ENCODE assay signal across 8 cellular contexts in genomic region chr5:132820162-132820754, GRCh38. TPM values are rescaled to one million over a fixed set of nuclear protein-coding genes. Genes with fewer than 3 reads are reported as not detected.
DNase-seq lines count a peak whose midpoint lies in the region; ATAC-seq and TF ChIP-seq lines count a peak whose summit lies in the region.

No MANE protein-coding gene starts in this region.

- H3K4me1 Mint-ChIP-seq in activated naive CD8-positive, alpha-beta T cell treated with anti-CD3 and anti-CD28 coated beads, Interleukin-2, amount 50 U/mL, for 24 hours, result peaks cover 11% of the 10 kb centered on the region

- TF ChIP-seq CTCF in HEK293 (tag by site-specific recombination; IDR thresholded peaks at IDR 0.05) (peak; percentile 83), psoas muscle (IDR thresholded peaks at IDR 0.05) (peak; percentile 92)

- H3K9me3 Mint-ChIP-seq in activated naive CD8-positive, alpha-beta T cell treated with anti-CD3 and anti-CD28 coated beads, Interleukin-2, amount 50 U/mL, for 24 hours, result no peaks in the 10 kb centered on the region

- H3K27ac Mint-ChIP-seq in activated naive CD8-positive, alpha-beta T cell treated with anti-CD3 and anti-CD28 coated beads, Interleukin-2, amount 50 U/mL, for 24 hours, result no peak overlapping the region

- no peak overlapping the region for H3K27ac ChIP-seq in HEK293 (ENCODE audit: extremely low read depth, low read depth, low read length)
- H3K27ac ChIP-seq in psoas muscle, result no peak overlapping the region
- no peak overlapping the region for H3K27ac ChIP-seq in aorta (ENCODE audit: low read depth in 1 of 2, low read length in 2 of 2)

- peak; percentile 90 for ATAC-seq in activated naive CD8-positive, alpha-beta T cell treated with anti-CD3 and anti-CD28 coated beads, Interleukin-2, amount 50 U/mL, for 24 hours
- ATAC-seq in Right ventricle myocardium superior (ENCODE audit: poor library complexity), result peak; percentile 88
- peak; percentile 85 to 95 (median 89) for ATAC-seq in psoas muscle
- ATAC-seq in aorta (ENCODE audit: low FRiP score), result peak; percentile 87

- H3K27me3 ChIP-seq in psoas muscle (ENCODE audit: insufficient read depth in 3 of 3, low read length in 2 of 3) (peaks cover 0 to 15% (median 0%) of the 10 kb centered on the region in 3 donors), aorta (ENCODE audit: control insufficient read depth in 1 of 2, insufficient read depth in 2 of 2, low read length in 1 of 2) (no peaks in the 10 kb centered on the region)

- intact Hi-C loops in Right ventricle myocardium superior (cut with DNase I), result loop anchor here (10.0 kb wide), 1 partner anchor 315 kb away; no protein-coding TSS in a partner anchor
- intact Hi-C loops in psoas muscle (cut with DNase I), result loop anchor here in 1 of 2 donors (5.0 kb wide), 2 partner anchors 163 to 293 kb away; partner anchors contain the start of gene IL13
- intact Hi-C loops in aorta (cut with DNase I), result loop anchor here (2.0 to 5.0 kb wide), 2 partner anchors 65 to 68 kb away; no protein-coding TSS in a partner anchor

- peaks cover 6% of the 10 kb centered on the region for H3K4me1 ChIP-seq in HEK293 (ENCODE audit: control insufficient read depth, insufficient read depth, low read length)
- H3K4me1 ChIP-seq in psoas muscle, result no peaks in the 10 kb centered on the region
- no peaks in the 10 kb centered on the region for H3K4me1 ChIP-seq in aorta (ENCODE audit: control insufficient read depth in 1 of 2, insufficient read depth in 2 of 2, low read length in 2 of 2)

- 26 to 30% (median 26%) methylated on average over 15 of the region's 15 CpGs for WGBS in psoas muscle, 3 donors
- WGBS in aorta, 2 donors, result 21 to 29% methylated on average over 15 of the region's 15 CpGs

- no peaks in the 10 kb centered on the region for H3K36me3 Mint-ChIP-seq in activated naive CD8-positive, alpha-beta T cell treated with anti-CD3 and anti-CD28 coated beads, Interleukin-2, amount 50 U/mL, for 24 hours (ENCODE audit: low read depth)

- POLR2A ChIA-PET in HEK293 (lab: Yijun Ruan, JAX), result interaction anchor here (0.6 to 1.2 kb wide), 12 partner anchors 8 to 293 kb away, joined by 3 to 12 read pairs (median 4); partner anchors contain the start of genes CCNI2, GDF9, KIF3A and UQCRQ

- CTCF ChIA-PET in HEK293 (lab: Yijun Ruan, JAX), result interaction anchor here (0.5 to 6.7 kb wide), 50 partner anchors 8 to 1468 kb away, joined by 3 to 58 read pairs (median 4); partner anchors contain the start of genes CCNI2, SHROOM1 and SLC22A4

- peaks cover 0 to 24% of the 10 kb centered on the region in 2 experiments; a peak in 1 of 3 replicates for H3K36me3 ChIP-seq in HEK293 (ENCODE audit: control insufficient read depth in 2 of 2, insufficient read depth in 1 of 2, low read length in 2 of 2)
- no peaks in the 10 kb centered on the region for H3K36me3 ChIP-seq in psoas muscle (ENCODE audit: insufficient read depth in 1 of 2, low read depth in 1 of 2)
- H3K36me3 ChIP-seq in aorta (ENCODE audit: control insufficient read depth in 1 of 2, insufficient read depth in 2 of 2, low read length in 1 of 2), result no peaks in the 10 kb centered on the region

- peaks cover 50% of the 10 kb centered on the region for H3K27me3 Mint-ChIP-seq in activated naive CD8-positive, alpha-beta T cell treated with anti-CD3 and anti-CD28 coated beads, Interleukin-2, amount 50 U/mL, for 24 hours

- H3K4me3 Mint-ChIP-seq in activated naive CD8-positive, alpha-beta T cell treated with anti-CD3 and anti-CD28 coated beads, Interleukin-2, amount 50 U/mL, for 24 hours, result peak overlapping the region; percentile 34

- H3K9me3 ChIP-seq in HEK293 (ENCODE audit: control insufficient read depth, insufficient read depth, low read depth, low read length) (no peaks in the 10 kb centered on the region), psoas muscle (no peaks in the 10 kb centered on the region), aorta (ENCODE audit: control insufficient read depth, low read length) (no peaks in the 10 kb centered on the region)

- no peak overlapping the region for H3K4me3 ChIP-seq in HEK293 (ENCODE audit: low read depth, low read length)
- H3K4me3 ChIP-seq in psoas muscle, result no peak overlapping the region
- no peak overlapping the region for H3K4me3 ChIP-seq in aorta (ENCODE audit: low read length in 2 of 2)

- DNase-seq in EL (peak; percentile 87), NCI-H1105 (lab: John Stamatoyannopoulos, UW) (peak; percentile 34), SW480 (ENCODE audit: low spot score) (peak; percentile 93), Right ventricle myocardium superior (peak; percentile 93), psoas muscle (peak; percentile 89 to 93), aorta (peak; percentile 95 to 96)
- DNase-seq in activated naive CD8-positive, alpha-beta T cell treated with anti-CD3 and anti-CD28 coated beads, Interleukin-2, amount 50 U/mL, for 24 hours, result peak; percentile 94

TF ChIP-seq in HEK293, 187 proteins besides CTCF, POLR2A, EP300 and RAD21 (continues in another document):
- TF ChIP-seq ZBTB6 (tag by site-specific recombination; IDR thresholded peaks at IDR 0.05), result no peak
- no peak for TF ChIP-seq RBAK (tag by site-specific recombination; IDR thresholded peaks at IDR 0.05)
- TF ChIP-seq ZNF623 (tag by site-specific recombination; IDR thresholded peaks at IDR 0.05), result peak; percentile 62
- TF ChIP-seq ZNF610 (tag by site-specific recombination; IDR thresholded peaks at IDR 0.05; ENCODE audit: borderline replicate concordance), result no peak
- no peak for TF ChIP-seq ZIC2 (tag by site-specific recombination; IDR thresholded peaks at IDR 0.05)
- TF ChIP-seq BCL11A (tag by site-specific recombination; IDR thresholded peaks at IDR 0.05; ENCODE audit: low read depth), result no peak
- no peak for TF ChIP-seq ZNF501 (tag by site-specific recombination; IDR thresholded peaks at IDR 0.05)
- TF ChIP-seq KLF16 (tag by site-specific recombination; IDR thresholded peaks at IDR 0.05), result no peak
- no peak for TF ChIP-seq HOXD13 (CRISPR knock-in tag; IDR thresholded peaks at IDR 0.05; ENCODE audit: borderline replicate concordance)
- TF ChIP-seq ZSCAN16 (tag by site-specific recombination; IDR thresholded peaks at IDR 0.05), result no peak
- TF ChIP-seq ZNF561 (tag by site-specific recombination; IDR thresholded peaks at IDR 0.05; ENCODE audit: borderline replicate concordance), result no peak
- TF ChIP-seq ZNF707 (tag by site-specific recombination; IDR thresholded peaks at IDR 0.05), result no peak
- TF ChIP-seq ZNF658 (tag by site-specific recombination; IDR thresholded peaks at IDR 0.05), result no peak
- no peak for TF ChIP-seq ZNF76 (tag by site-specific recombination; IDR thresholded peaks at IDR 0.05; ENCODE audit: borderline replicate concordance, low read depth)
- no peak for TF ChIP-seq ZNF830 (tag by site-specific recombination; IDR thresholded peaks at IDR 0.05; ENCODE audit: low read depth)
- no peak for TF ChIP-seq ZNF433 (tag by site-specific recombination; IDR thresholded peaks at IDR 0.05; ENCODE audit: low read depth)
- no peak for TF ChIP-seq ZNF335 (tag by site-specific recombination; conservative IDR thresholded peaks at IDR 0.05)
- TF ChIP-seq, protein P1, sequence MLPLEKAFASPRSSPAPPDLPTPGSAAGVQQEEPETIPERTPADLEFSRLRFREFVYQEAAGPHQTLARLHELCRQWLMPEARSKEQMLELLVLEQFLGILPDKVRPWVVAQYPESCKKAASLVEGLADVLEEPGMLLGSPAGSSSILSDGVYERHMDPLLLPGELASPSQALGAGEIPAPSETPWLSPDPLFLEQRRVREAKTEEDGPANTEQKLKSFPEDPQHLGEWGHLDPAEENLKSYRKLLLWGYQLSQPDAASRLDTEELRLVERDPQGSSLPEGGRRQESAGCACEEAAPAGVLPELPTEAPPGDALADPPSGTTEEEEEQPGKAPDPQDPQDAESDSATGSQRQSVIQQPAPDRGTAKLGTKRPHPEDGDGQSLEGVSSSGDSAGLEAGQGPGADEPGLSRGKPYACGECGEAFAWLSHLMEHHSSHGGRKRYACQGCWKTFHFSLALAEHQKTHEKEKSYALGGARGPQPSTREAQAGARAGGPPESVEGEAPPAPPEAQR (tag by site-specific recombination; IDR thresholded peaks at IDR 0.05), result no peak
- TF ChIP-seq ZNF350 (tag by site-specific recombination; IDR thresholded peaks at IDR 0.05), result no peak

RNA-seq across cellular contexts. Expression of gene SOWAHA, which starts 7.2 kb away (rescaled TPM):
- 0.13 TPM for total RNA-seq in Right ventricle myocardium superior
- total RNA-seq in psoas muscle, result not detected
- under 1 TPM in 2 of 3 donors, not detected in 1; 0.01 to 0.06 TPM for polyA plus RNA-seq in psoas muscle
- total RNA-seq in aorta, result under 1 TPM in 1 of 2 donors, not detected in 1; 0.18 TPM
- 1 to 10 TPM in 1 of 2 donors, under 1 TPM in 1; 0.41 to 9.5 TPM for polyA plus RNA-seq in aorta

RNA-seq across cellular contexts. Expression of gene SHROOM1, which starts 10.2 kb away (rescaled TPM):
- total RNA-seq in Right ventricle myocardium superior, result 3.6 TPM
- total RNA-seq in psoas muscle, result 1 to 10 TPM; 1.5 to 2.3 (median 1.9) TPM
- polyA plus RNA-seq in psoas muscle, result 1 to 10 TPM in 2 of 3 donors, under 1 TPM in 1; 0.66 to 1.5 (median 1.1) TPM
- 10 to 100 TPM in 1 of 2 donors, 1 to 10 TPM in 1; 6.1 to 15.0 TPM for total RNA-seq in aorta
- polyA plus RNA-seq in aorta, result 10 to 100 TPM in 1 of 2 donors, 1 to 10 TPM in 1; 1.4 to 11.7 TPM

RNA-seq across cellular contexts. Expression of gene SEPTIN8, which starts 43.2 kb away (rescaled TPM):
- total RNA-seq in Right ventricle myocardium superior, result 26.3 TPM
- total RNA-seq in psoas muscle, result 10 to 100 TPM in 1 of 4 donors, 1 to 10 TPM in 3; 9.2 to 13.1 (median 9.6) TPM
- 1 to 10 TPM; 3.8 to 5.7 (median 4.4) TPM for polyA plus RNA-seq in psoas muscle
- total RNA-seq in aorta, result 100 to 1,000 TPM in 1 of 2 donors, 10 to 100 TPM in 1; 56.7 to 103 TPM
- polyA plus RNA-seq in aorta, result 10 to 100 TPM; 48.6 to 58.2 TPM

RNA-seq across cellular contexts. Expression of gene GDF9, which starts 46.0 kb away (rescaled TPM):
- total RNA-seq in Right ventricle myocardium superior, result 0.16 TPM
- total RNA-seq in psoas muscle, result 1 to 10 TPM in 1 of 4 donors, under 1 TPM in 3; 0.57 to 1.2 (median 0.78) TPM
- polyA plus RNA-seq in psoas muscle, result 1 to 10 TPM in 1 of 3 donors, under 1 TPM in 2; 0.07 to 1.2 (median 0.17) TPM
- total RNA-seq in aorta, result under 1 TPM; 0.19 to 0.39 TPM
- under 1 TPM in 1 of 2 donors, not detected in 1; 0.84 TPM for polyA plus RNA-seq in aorta

RNA-seq across cellular contexts. Expression of gene UQCRQ, which starts 46.2 kb away (rescaled TPM):
- total RNA-seq in Right ventricle myocardium superior (1,987 TPM), psoas muscle (100 to 1,000 TPM; 696 to 985 (median 915) TPM), aorta (100 to 1,000 TPM; 212 to 249 TPM)
- polyA plus RNA-seq in psoas muscle (100 to 1,000 TPM; 649 to 919 (median 760) TPM), aorta (100 to 1,000 TPM; 249 to 397 TPM)

Comparison
In these comparisons a context has a peak if more than half of its experiments do, and no peak if none do; other contexts are left out.
1. DNase-seq: peak in every context shown above with its lines; median percentile 96 in aorta; 94 in activated naive CD8-positive, alpha-beta T cell treated with anti-CD3 and anti-CD28 coated beads, Interleukin-2, amount 50 U/mL, for 24 hours; 93 in SW480; 93 in Right ventricle myocardium superior; 91 in psoas muscle; 87 in EL; 34 in NCI-H1105.